In the genomic region with DNA sequence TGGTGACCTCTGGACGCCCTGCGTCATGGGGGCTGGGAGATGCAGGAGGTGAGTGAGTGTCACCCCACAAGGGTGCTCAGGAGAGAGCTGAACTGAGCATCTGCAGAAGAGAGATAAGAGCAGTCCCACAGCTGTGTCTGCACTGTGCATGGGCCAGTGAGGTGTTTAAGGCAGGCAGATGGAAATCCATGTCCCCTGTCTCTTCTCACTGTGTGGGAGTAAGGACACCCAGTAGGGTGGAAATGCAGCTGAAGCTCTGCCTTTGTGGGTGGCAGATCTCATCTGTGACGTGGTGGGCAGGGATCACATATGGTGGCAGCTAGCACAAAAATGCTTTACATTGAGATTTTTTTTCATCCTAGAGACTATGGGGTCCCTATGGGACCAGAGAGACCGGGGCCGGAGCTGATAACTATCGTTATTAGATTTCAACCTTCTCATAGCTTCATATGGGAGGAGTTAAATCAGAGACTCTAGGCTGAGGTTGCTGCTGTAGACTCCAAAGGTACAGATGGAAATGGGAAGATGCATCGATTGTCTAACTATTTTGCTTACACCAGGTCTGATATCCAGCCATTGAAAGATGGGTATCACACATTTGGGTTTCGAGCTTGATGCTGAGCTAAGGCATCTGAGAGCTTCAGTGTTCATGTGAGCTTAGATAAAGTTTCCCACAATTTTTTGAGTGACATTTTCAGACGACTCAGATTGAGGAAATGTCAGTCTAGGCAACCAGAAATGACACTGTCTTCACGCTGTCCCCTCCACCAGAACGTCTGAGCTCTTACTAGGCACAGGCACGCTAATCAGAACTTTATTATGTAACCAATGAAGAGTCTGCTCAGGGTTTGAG, we compare ENCODE assay signal across 17 cellular contexts.
"Had no signal": no experiment of that assay in that cellular context is flagged by ENCODE, and none has a peak within 500 bp of the region (broad histone marks: within the 10 kb centered on the region; RNA-seq: fewer than 3 reads in every experiment).

No MANE protein-coding gene starts in this region.

- H3K27ac Mint-ChIP-seq: activated CD4-positive, alpha-beta T cell treated with anti-CD3 and anti-CD28 coated beads for 36 hours; activated naive CD8-positive, alpha-beta T cell treated with anti-CD3 and anti-CD28 coated beads for 36 hours; progenitor cell of endocrine pancreas; WTC11 had no signal

- FAIRE-seq: endometrium had no signal

- H3K27me3 Mint-ChIP-seq: activated CD4-positive, alpha-beta T cell treated with anti-CD3 and anti-CD28 coated beads for 36 hours; activated naive CD8-positive, alpha-beta T cell treated with anti-CD3 and anti-CD28 coated beads for 36 hours; naive thymus-derived CD8-positive, alpha-beta T cell had no signal

- H3K4me1 Mint-ChIP-seq: WTC11 had no signal

- H3K36me3 Mint-ChIP-seq: activated naive CD8-positive, alpha-beta T cell treated with anti-CD3 and anti-CD28 coated beads for 36 hours; naive thymus-derived CD8-positive, alpha-beta T cell; WTC11 had no signal

- H3K9me3 Mint-ChIP-seq: activated naive CD8-positive, alpha-beta T cell treated with anti-CD3 and anti-CD28 coated beads for 36 hours; activated T-cell treated with anti-CD3 and anti-CD28 coated beads, Interleukin-2, amount 50 U/mL, for 4 hours; naive thymus-derived CD8-positive, alpha-beta T cell; WTC11 had no signal

- H3K4me3 ChIP-seq: left lung, spleen, thoracic aorta, upper lobe of left lung had no signal

- H3K4me3 Mint-ChIP-seq: activated CD4-positive, alpha-beta T cell treated with anti-CD3 and anti-CD28 coated beads for 36 hours; activated naive CD8-positive, alpha-beta T cell treated with anti-CD3 and anti-CD28 coated beads for 36 hours; activated T-cell treated with anti-CD3 and anti-CD28 coated beads, Interleukin-2, amount 50 U/mL, for 4 hours; naive thymus-derived CD8-positive, alpha-beta T cell; WTC11 had no signal

- DNase-seq: activated CD4-positive, alpha-beta T cell treated with anti-CD3 and anti-CD28 coated beads for 36 hours; activated CD4-positive, alpha-beta T cell treated with anti-CD3 and anti-CD28 coated beads, Interleukin-2, amount 50 U/mL, for 48 hours; activated CD8-positive, alpha-beta memory T cell treated with anti-CD3 and anti-CD28 coated beads, Interleukin-2, amount 50 U/mL, for 48 hours; activated naive CD4-positive, alpha-beta T cell treated with Interleukin-2 at 50 U/mL for 16 hours; activated naive CD8-positive, alpha-beta T cell treated with anti-CD3 and anti-CD28 coated beads for 36 hours; activated T-cell treated with anti-CD3 and anti-CD28 coated beads, Interleukin-2, amount 50 U/mL, for 4 hours; foreskin fibroblast; left lung; naive thymus-derived CD8-positive, alpha-beta T cell; stimulated activated CD4-positive, alpha-beta T cell treated with anti-CD3 and anti-CD28 coated beads, Interleukin-4, amount 100 ng/mL, for 1 hour; stimulated activated naive CD4-positive, alpha-beta T cell treated with Interleukin-2 at 50 U/mL for 16 hours; upper lobe of left lung had no signal

- H3K27me3 ChIP-seq: left lung, spleen, upper lobe of left lung had no signal

- ATAC-seq: activated CD4-positive, alpha-beta T cell treated with anti-CD3 and anti-CD28 coated beads for 36 hours; activated T-cell treated with anti-CD3 and anti-CD28 coated beads, Interleukin-2, amount 50 U/mL, for 4 hours; left lung; naive thymus-derived CD8-positive, alpha-beta T cell; WTC11 had no signal

- H3K36me3 ChIP-seq: left lung, spleen, thoracic aorta, upper lobe of left lung had no signal
